Comparison of ENCODE assay signal across 12 cellular contexts in genomic region chr15:31511707-31512310, GRCh38.
DNase-seq lines count a peak whose midpoint lies in the region; ATAC-seq lines count a peak whose summit lies in the region.
"Had no signal": no experiment of that assay in that cellular context is flagged by ENCODE, and none has a peak within 500 bp of the region (broad histone marks: within the 10 kb centered on the region; RNA-seq: fewer than 3 reads in every experiment).

No MANE protein-coding gene starts in this region.

- ATAC-seq in GM19328 (IDR thresholded peaks at IDR 0.05; ENCODE audit: unreplicated experiment): no peak
- ATAC-seq in HG03521 (IDR thresholded peaks at IDR 0.05; ENCODE audit: unreplicated experiment): no peak

- peak; percentile 32 for DNase-seq in T follicular helper cell (ENCODE audit: low read depth)
- peak; percentile 38 for DNase-seq in activated T-cell treated with anti-CD3 and anti-CD28 coated beads for 4 hours
- peak; percentile 40 for DNase-seq in islet precursor cell
- peak; percentile 55 for DNase-seq in stimulated activated CD8-positive, alpha-beta memory T cell treated with anti-CD3 and anti-CD28 coated beads, Interleukin-4, amount 100 ng/mL, for 48 hours
- no peak for DNase-seq in EL
- no peak for DNase-seq in HUDEP-2 (lab: John Stamatoyannopoulos, UW; ENCODE audit: unreplicated experiment in 76 of 76)
- DNase-seq: foreskin melanocyte, GOT3, Kasumi-1, NCI-H2171 treated with DMSO at 0.1 percent for 48 hours had no signal

Comparison
In these comparisons a context has a peak if more than half of its experiments do, and no peak if none do; other contexts are left out.
1. DNase-seq: peak in T follicular helper cell (single experiment), activated T-cell treated with anti-CD3 and anti-CD28 coated beads for 4 hours (single experiment), islet precursor cell (single experiment) and stimulated activated CD8-positive, alpha-beta memory T cell treated with anti-CD3 and anti-CD28 coated beads, Interleukin-4, amount 100 ng/mL, for 48 hours (single experiment); none in EL (single experiment) and HUDEP-2 (0 of 76).